ENCODE assay signal across 14 cellular contexts in the genomic region with DNA sequence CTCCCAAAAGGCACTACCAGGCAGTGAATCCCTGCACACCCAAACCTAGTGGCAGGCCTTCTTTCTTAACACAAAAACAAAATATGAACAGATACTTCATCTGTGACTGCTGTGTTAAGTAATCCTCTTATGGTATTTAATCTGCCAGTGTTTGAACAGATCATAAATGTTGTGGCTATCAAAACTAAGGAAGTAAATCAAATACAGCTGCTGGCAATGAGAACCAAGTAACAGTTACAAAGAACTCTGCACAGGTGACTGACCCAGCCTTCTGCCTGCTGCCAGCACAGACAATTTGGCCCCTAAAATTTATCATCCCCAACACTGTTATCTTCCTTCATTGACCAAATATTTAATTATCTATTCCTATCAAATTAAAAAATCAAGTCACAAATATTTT.
DNase-seq lines count a peak whose midpoint lies in the region; ATAC-seq, FAIRE-seq and TF ChIP-seq lines count a peak whose summit lies in the region.
"Had no signal": no experiment of that assay in that cellular context is flagged by ENCODE, and none has a peak within 500 bp of the region (broad histone marks: within the 10 kb centered on the region; RNA-seq: fewer than 3 reads in every experiment).

No MANE protein-coding gene starts in this region.

- H3K18ac ChIP-seq in H9 (ENCODE audit: insufficient read length, low read depth, low read length) = no peak overlapping the region

- no peak for TF ChIP-seq EP300 in A549 (IDR thresholded peaks at IDR 0.05)

- no peaks in the 10 kb centered on the region for H3K23me2 ChIP-seq in H9 (ENCODE audit: insufficient read length, low read depth, low read length, poor library complexity, severe bottlenecking)

- no peak overlapping the region for H3K23ac ChIP-seq in H9 (ENCODE audit: insufficient read length, low read depth, low read length)

- no peak overlapping the region for H4K5ac ChIP-seq in H9 (ENCODE audit: insufficient read length, low read depth, low read length)

- H3K36me3 Mint-ChIP-seq in MCF 10A (ENCODE audit: insufficient read depth, unreplicated experiment) (peaks cover 6% of the 10 kb centered on the region), H9 (ENCODE audit: insufficient read depth in 1 of 3, low read depth in 3 of 3) (no peaks in the 10 kb centered on the region)
- H3K36me3 Mint-ChIP-seq: stimulated activated effector memory CD8-positive, alpha-beta T cell treated with anti-CD3 and anti-CD28 coated beads, Interleukin-12 subunit alpha, Interleukin-12 subunit beta, amount 100 ng/mL, for 72 hours had no signal

- no peak overlapping the region for H3K4me3 ChIP-seq in A549
- H3K4me3 ChIP-seq in smooth muscle cell = no peak overlapping the region
- H3K4me3 ChIP-seq: BLaER1 treated with 17β-estradiol and CSF1 and Interleukin-3, amounts not matched to agents 10 nM and 100 nM; gastrocnemius medialis had no signal

- H3K27me3 ChIP-seq in smooth muscle cell (ENCODE audit: low read depth) = no peaks in the 10 kb centered on the region
- H3K27me3 ChIP-seq in H9 (ENCODE audit: insufficient read depth, low read length) = no peaks in the 10 kb centered on the region
- H3K27me3 ChIP-seq: BLaER1 treated with 17β-estradiol and CSF1 and Interleukin-3, amounts not matched to agents 10 nM and 100 nM; gastrocnemius medialis had no signal

- H3K4ac ChIP-seq in H9 (ENCODE audit: low read depth, low read length) = no peak overlapping the region

- no peak overlapping the region for H2AK5ac ChIP-seq in H9 (ENCODE audit: insufficient read length, low read length)

- H4K20me1 ChIP-seq in smooth muscle cell (ENCODE audit: low read depth) (peaks cover 92% of the 10 kb centered on the region), H9 (ENCODE audit: control insufficient read depth, insufficient read depth, insufficient read length) (no peaks in the 10 kb centered on the region)

- no peak overlapping the region for H4K8ac ChIP-seq in H9 (replicated peaks; ENCODE audit: insufficient read length, low read depth, low read length)

- H2BK12ac ChIP-seq in H9 (ENCODE audit: insufficient read length, low read depth, low read length) = no peak overlapping the region

- no TSS peak for BruUV-seq in MCF 10A (replicated peaks; lab: Mats Ljungman, UMichigan)

- POLR2A ChIA-PET in A549 (lab: Yijun Ruan, JAX) (no interaction called here), MCF 10A (lab: Yijun Ruan, JAX) (interaction anchor here (0.6 to 1.1 kb wide), 2 partner anchors 10 to 27 kb away, joined by 3 to 7 read pairs; no protein-coding TSS in a partner anchor)

- TF ChIP-seq CTCF in A549 (IDR thresholded peaks at IDR 0.05) (no peak), smooth muscle cell (IDR thresholded peaks at IDR 0.05; ENCODE audit: borderline replicate concordance, insufficient read depth, poor library complexity, severe bottlenecking) (no peak), MCF 10A (IDR thresholded peaks at IDR 0.05; ENCODE audit: unreplicated experiment) (no peak), H9 (conservative IDR thresholded peaks at IDR 0.05) (no peak)

- TF ChIP-seq POLR2A in A549 (IDR thresholded peaks at IDR 0.05; ENCODE audit: low read length) = no peak

- no peak overlapping the region for H3K4me3 Mint-ChIP-seq in MCF 10A (ENCODE audit: unreplicated experiment)
- no peak overlapping the region for H3K4me3 Mint-ChIP-seq in H9
- H3K4me3 Mint-ChIP-seq: activated naive CD8-positive, alpha-beta T cell treated with anti-CD3 and anti-CD28 coated beads, Interleukin-2, amount 10 ng/mL, durations not matched to agents 7 days and 5 days; stimulated activated effector memory CD8-positive, alpha-beta T cell treated with anti-CD3 and anti-CD28 coated beads, Interleukin-12 subunit alpha, Interleukin-12 subunit beta, amount 100 ng/mL, for 72 hours had no signal

- H2BK120ac ChIP-seq in H9 (ENCODE audit: low read depth, low read length, poor library complexity, severe bottlenecking) = no peak overlapping the region

- H2BK20ac ChIP-seq in H9 (ENCODE audit: low read depth, low read length, poor library complexity, severe bottlenecking) = no peak overlapping the region

- FAIRE-seq in A549 (lab: Jason Lieb, UNC) = no peak
- FAIRE-seq: TTC549 had no signal

- no peak overlapping the region for H3T11ph ChIP-seq in H9 (ENCODE audit: low read length)

- H3K9me3 ChIP-seq in A549 (no peaks in the 10 kb centered on the region), smooth muscle cell (replicated peaks; ENCODE audit: low read depth) (no peaks in the 10 kb centered on the region), H9 (ENCODE audit: control insufficient read depth, low read depth, low read length) (no peaks in the 10 kb centered on the region)
- H3K9me3 ChIP-seq: BLaER1 treated with 17β-estradiol and CSF1 and Interleukin-3, amounts not matched to agents 10 nM and 100 nM; gastrocnemius medialis had no signal

- H4K91ac ChIP-seq in H9 (ENCODE audit: insufficient read length, low read depth, low read length) = no peak overlapping the region

- H3K4me1 Mint-ChIP-seq in MCF 10A (ENCODE audit: insufficient read depth, unreplicated experiment) (peaks cover 18% of the 10 kb centered on the region), H9 (peaks cover 46 to 47% of the 10 kb centered on the region in 2 experiments)

- no peaks in the 10 kb centered on the region for H3K36me3 ChIP-seq in smooth muscle cell (ENCODE audit: low read depth)
- H3K36me3 ChIP-seq: gastrocnemius medialis had no signal

- H3K27ac Mint-ChIP-seq in MCF 10A (ENCODE audit: low read depth, unreplicated experiment) (no peak overlapping the region), H9 (0 out of 7 replicates have a peak overlapping the region, but pooled peaks of 1 of the 3 experiments have one; percentile 40)
- H3K27ac Mint-ChIP-seq: activated naive CD8-positive, alpha-beta T cell treated with anti-CD3 and anti-CD28 coated beads, Interleukin-2, amount 10 ng/mL, durations not matched to agents 7 days and 5 days; stimulated activated effector memory CD8-positive, alpha-beta T cell treated with anti-CD3 and anti-CD28 coated beads, Interleukin-12 subunit alpha, Interleukin-12 subunit beta, amount 100 ng/mL, for 72 hours had no signal

- TF ChIP-seq RAD21 in A549 (conservative IDR thresholded peaks at IDR 0.05 in 1 of 2, IDR thresholded peaks at IDR 0.05 in 1 of 2) = no peak

- H3K9me3 Mint-ChIP-seq in MCF 10A (ENCODE audit: unreplicated experiment) (no peaks in the 10 kb centered on the region), H9 (no peaks in the 10 kb centered on the region)
- H3K9me3 Mint-ChIP-seq: activated naive CD8-positive, alpha-beta T cell treated with anti-CD3 and anti-CD28 coated beads, Interleukin-2, amount 10 ng/mL, durations not matched to agents 7 days and 5 days; stimulated activated effector memory CD8-positive, alpha-beta T cell treated with anti-CD3 and anti-CD28 coated beads, Interleukin-12 subunit alpha, Interleukin-12 subunit beta, amount 100 ng/mL, for 72 hours had no signal

- no peak overlapping the region for H2AFZ ChIP-seq in smooth muscle cell (ENCODE audit: low read depth)
- H2AFZ ChIP-seq in H9 (ENCODE audit: low read length) = no peak overlapping the region

- no peak overlapping the region for H3K9ac ChIP-seq in smooth muscle cell (ENCODE audit: low read depth)
- no peak overlapping the region for H3K9ac ChIP-seq in H9 (ENCODE audit: extremely low read depth, insufficient read length, low read length)
- H3K9ac ChIP-seq: BLaER1 treated with 17β-estradiol and CSF1 and Interleukin-3, amounts not matched to agents 10 nM and 100 nM had no signal

- H3K14ac ChIP-seq in H9 (ENCODE audit: insufficient read depth, low read length) = no peak overlapping the region

- no peak overlapping the region for H2BK15ac ChIP-seq in H9 (ENCODE audit: low read depth, low read length)

- H3K79me1 ChIP-seq in H9 (ENCODE audit: insufficient read depth, low read depth, low read length, poor library complexity, severe bottlenecking) = peaks cover 4% of the 10 kb centered on the region

- peak; percentile 26 to 34; a peak in 3 of 6 replicates for ATAC-seq in A549
- ATAC-seq in left lobe of liver = peak; percentile 58
- ATAC-seq: stimulated activated effector memory CD8-positive, alpha-beta T cell treated with anti-CD3 and anti-CD28 coated beads, Interleukin-12 subunit alpha, Interleukin-12 subunit beta, amount 100 ng/mL, for 72 hours had no signal

- CTCF ChIA-PET in A549 (lab: Yijun Ruan, JAX) (no interaction called here), MCF 10A (lab: Yijun Ruan, JAX) (interaction anchor here (1.0 kb wide), 1 partner anchor 48 kb away, joined by 3 read pairs; no protein-coding TSS in a partner anchor)

- H3K27ac ChIP-seq in A549 = no peak overlapping the region
- H3K27ac ChIP-seq in smooth muscle cell (ENCODE audit: low read depth) = no peak overlapping the region
- no peak overlapping the region for H3K27ac ChIP-seq in H9 (ENCODE audit: insufficient read length, low read depth, low read length)

- H3K79me2 ChIP-seq in smooth muscle cell (ENCODE audit: low read depth) (peaks cover 62% of the 10 kb centered on the region), H9 (ENCODE audit: insufficient read depth, low read length) (peaks cover 5% of the 10 kb centered on the region; the same call in 1 of the 2 replicates)

- H3K4me1 ChIP-seq in A549 = peaks cover 29% of the 10 kb centered on the region
- H3K4me1 ChIP-seq in smooth muscle cell (ENCODE audit: low read depth) = peaks cover 3% of the 10 kb centered on the region
- peaks cover 12% of the 10 kb centered on the region; the same call in 1 of the 2 replicates for H3K4me1 ChIP-seq in H9 (ENCODE audit: insufficient read depth, low read length)

- H3K4me2 ChIP-seq in A549 (peak overlapping the region; percentile 54), smooth muscle cell (no peak overlapping the region), H9 (ENCODE audit: insufficient read depth, insufficient read length, low read length) (no peak overlapping the region)

- no peak overlapping the region for H2BK5ac ChIP-seq in H9 (ENCODE audit: insufficient read length, low read length)

- H3F3A ChIP-seq in smooth muscle cell (ENCODE audit: low read depth) = no peaks in the 10 kb centered on the region

- no peak for DNase-seq in A549 (ENCODE audit: low read depth in 1 of 2, low spot score in 1 of 2)
- peak; percentile 46 for DNase-seq in EH (ENCODE audit: low read depth)
- DNase-seq in SHP77 treated with DMSO at 0.1 percent for 48 hours (lab: John Stamatoyannopoulos, UW) = peak; percentile 21
- no peak for DNase-seq in left lobe of liver (ENCODE audit: low spot score)
- no peak for DNase-seq in smooth muscle cell (lab: John Stamatoyannopoulos, UW; ENCODE audit: unreplicated experiment)
- no peak for DNase-seq in HuH-7 (ENCODE audit: low spot score)
- no peak for DNase-seq in MCF 10A (ENCODE audit: unreplicated experiment)
- DNase-seq in H9 = no peak
- DNase-seq: activated naive CD8-positive, alpha-beta T cell treated with anti-CD3 and anti-CD28 coated beads, Interleukin-2, amount 10 ng/mL, durations not matched to agents 7 days and 5 days; gastrocnemius medialis; stimulated activated CD4-positive, alpha-beta T cell treated with anti-CD3 and anti-CD28 coated beads, Interleukin-1b, Interleukin-23, amount 100 ng/mL, for 48 hours had no signal

- no peak overlapping the region for H3K56ac ChIP-seq in H9 (ENCODE audit: insufficient read length, low read depth, low read length)

- intact Hi-C loops in MCF 10A (cut with micrococcal nuclease) = no loop called here

- no peaks in the 10 kb centered on the region for H3K27me3 Mint-ChIP-seq in MCF 10A (ENCODE audit: insufficient read depth, unreplicated experiment)
- no peaks in the 10 kb centered on the region for H3K27me3 Mint-ChIP-seq in H9 (ENCODE audit: low read depth)
- H3K27me3 Mint-ChIP-seq: activated naive CD8-positive, alpha-beta T cell treated with anti-CD3 and anti-CD28 coated beads, Interleukin-2, amount 10 ng/mL, durations not matched to agents 7 days and 5 days had no signal

Comparison
In these comparisons a context has a peak if more than half of its experiments do, and no peak if none do; other contexts are left out.
1. DNase-seq: peak in EH (single experiment) and SHP77 treated with DMSO at 0.1 percent for 48 hours (single experiment); none in A549 (0 of 2), left lobe of liver (single experiment), smooth muscle cell (single experiment), HuH-7 (single experiment), MCF 10A (single experiment) and H9 (single experiment).